In genomic region chr4:7034262-7035081, GRCh38 we compare ENCODE assay signal across 1 cellular context.
A peak's percentile ranks its signal among the peaks of the same experiment; 100 is the strongest.
TF ChIP-seq lines count a peak whose summit lies in the region.

No MANE protein-coding gene starts in this region.

TF ChIP-seq in HepG2, 621 proteins besides CTCF, POLR2A, EP300 and RAD21 (continued from another document and continues in another):
- no peak for TF ChIP-seq ATF7-NPFF (CRISPR knock-in tag; IDR thresholded peaks at IDR 0.05; ENCODE audit: low read depth)
- TF ChIP-seq, protein P1, sequence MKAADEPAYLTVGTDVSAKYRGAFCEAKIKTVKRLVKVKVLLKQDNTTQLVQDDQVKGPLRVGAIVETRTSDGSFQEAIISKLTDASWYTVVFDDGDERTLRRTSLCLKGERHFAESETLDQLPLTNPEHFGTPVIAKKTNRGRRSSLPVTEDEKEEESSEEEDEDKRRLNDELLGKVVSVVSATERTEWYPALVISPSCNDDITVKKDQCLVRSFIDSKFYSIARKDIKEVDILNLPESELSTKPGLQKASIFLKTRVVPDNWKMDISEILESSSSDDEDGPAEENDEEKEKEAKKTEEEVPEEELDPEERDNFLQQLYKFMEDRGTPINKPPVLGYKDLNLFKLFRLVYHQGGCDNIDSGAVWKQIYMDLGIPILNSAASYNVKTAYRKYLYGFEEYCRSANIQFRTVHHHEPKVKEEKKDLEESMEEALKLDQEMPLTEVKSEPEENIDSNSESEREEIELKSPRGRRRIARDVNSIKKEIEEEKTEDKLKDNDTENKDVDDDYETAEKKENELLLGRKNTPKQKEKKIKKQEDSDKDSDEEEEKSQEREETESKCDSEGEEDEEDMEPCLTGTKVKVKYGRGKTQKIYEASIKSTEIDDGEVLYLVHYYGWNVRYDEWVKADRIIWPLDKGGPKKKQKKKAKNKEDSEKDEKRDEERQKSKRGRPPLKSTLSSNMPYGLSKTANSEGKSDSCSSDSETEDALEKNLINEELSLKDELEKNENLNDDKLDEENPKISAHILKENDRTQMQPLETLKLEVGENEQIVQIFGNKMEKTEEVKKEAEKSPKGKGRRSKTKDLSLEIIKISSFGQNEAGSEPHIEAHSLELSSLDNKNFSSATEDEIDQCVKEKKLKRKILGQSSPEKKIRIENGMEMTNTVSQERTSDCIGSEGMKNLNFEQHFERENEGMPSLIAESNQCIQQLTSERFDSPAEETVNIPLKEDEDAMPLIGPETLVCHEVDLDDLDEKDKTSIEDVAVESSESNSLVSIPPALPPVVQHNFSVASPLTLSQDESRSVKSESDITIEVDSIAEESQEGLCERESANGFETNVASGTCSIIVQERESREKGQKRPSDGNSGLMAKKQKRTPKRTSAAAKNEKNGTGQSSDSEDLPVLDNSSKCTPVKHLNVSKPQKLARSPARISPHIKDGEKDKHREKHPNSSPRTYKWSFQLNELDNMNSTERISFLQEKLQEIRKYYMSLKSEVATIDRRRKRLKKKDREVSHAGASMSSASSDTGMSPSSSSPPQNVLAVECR (CRISPR knock-in tag; IDR thresholded peaks at IDR 0.05; ENCODE audit: borderline replicate concordance), result peak; percentile 78
- no peak for TF ChIP-seq SNAPC2 (CRISPR knock-in tag; IDR thresholded peaks at IDR 0.05)
- TF ChIP-seq, protein P2, sequence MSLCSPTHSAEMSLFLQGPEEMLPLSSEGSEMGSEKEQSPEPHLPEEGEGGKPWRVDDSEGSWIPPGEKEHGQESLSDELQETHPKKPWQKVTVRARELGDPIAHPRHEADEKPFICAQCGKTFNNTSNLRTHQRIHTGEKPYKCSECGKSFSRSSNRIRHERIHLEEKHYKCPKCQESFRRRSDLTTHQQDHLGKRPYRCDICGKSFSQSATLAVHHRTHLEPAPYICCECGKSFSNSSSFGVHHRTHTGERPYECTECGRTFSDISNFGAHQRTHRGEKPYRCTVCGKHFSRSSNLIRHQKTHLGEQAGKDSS (CRISPR knock-in tag; IDR thresholded peaks at IDR 0.05; ENCODE audit: borderline replicate concordance, low read depth), result peak; percentile 60; the same call in 1 of the 2 replicates
- TF ChIP-seq IKZF5 (CRISPR knock-in tag; IDR thresholded peaks at IDR 0.05), result peak; percentile 44; the same call in 1 of the 2 replicates
- TF ChIP-seq HES4 (CRISPR knock-in tag; IDR thresholded peaks at IDR 0.05; ENCODE audit: borderline replicate concordance), result peak; percentile 98
- no peak for TF ChIP-seq ZNF816 (CRISPR knock-in tag; IDR thresholded peaks at IDR 0.05; ENCODE audit: borderline replicate concordance)
- TF ChIP-seq MXI1 (IDR thresholded peaks at IDR 0.05; ENCODE audit: borderline replicate concordance, low read depth, low read length), result peak; percentile 71; the same call in 1 of the 3 replicates
- peak; percentile 64; the same call in 1 of the 2 replicates for TF ChIP-seq HDAC1 (CRISPR knock-in tag; IDR thresholded peaks at IDR 0.05)
- no peak for TF ChIP-seq HNRNPH1 (optimal IDR thresholded peaks at IDR 0.05; ENCODE audit: low read depth, low read length)
- 0 out of 2 replicates have a peak, but pooled peaks have one; percentile 25 for TF ChIP-seq ZNF629 (CRISPR knock-in tag; conservative IDR thresholded peaks at IDR 0.05)
- no peak for TF ChIP-seq ZNF496 (CRISPR knock-in tag; IDR thresholded peaks at IDR 0.05; ENCODE audit: insufficient replicate concordance)
- peak; percentile 30; the same call in 1 of the 2 replicates for TF ChIP-seq FOXO1 (CRISPR knock-in tag; IDR thresholded peaks at IDR 0.05)
- TF ChIP-seq ZBTB7A (CRISPR knock-in tag; IDR thresholded peaks at IDR 0.05), result peak; percentile 90; the same call in 1 of the 2 replicates
- TF ChIP-seq RXRB (CRISPR knock-in tag; IDR thresholded peaks at IDR 0.05; ENCODE audit: borderline replicate concordance), result peak; percentile 70; the same call in 1 of the 2 replicates
- TF ChIP-seq TCF7L2 (IDR thresholded peaks at IDR 0.05; ENCODE audit: low read depth, low read length), result no peak
- TF ChIP-seq TP53 (CRISPR knock-in tag; conservative IDR thresholded peaks at IDR 0.05), result 0 out of 2 replicates have a peak, but pooled peaks have one; percentile 48
- peak; percentile 69 for TF ChIP-seq KAT8 (CRISPR knock-in tag; IDR thresholded peaks at IDR 0.05)
- peak; percentile 57 to 71; a peak in 2 of 4 replicates for TF ChIP-seq HMGXB4 (CRISPR knock-in tag; IDR thresholded peaks at IDR 0.05; ENCODE audit: borderline replicate concordance in 1 of 2, low read depth in 1 of 2)
- TF ChIP-seq NFIB (CRISPR knock-in tag; IDR thresholded peaks at IDR 0.05; ENCODE audit: borderline replicate concordance), result peak; percentile 94; the same call in 1 of the 2 replicates
- peak; percentile 78 for TF ChIP-seq ZFP91 (CRISPR knock-in tag; IDR thresholded peaks at IDR 0.05; ENCODE audit: borderline replicate concordance)
- no peak for TF ChIP-seq GABPA (IDR thresholded peaks at IDR 0.05; ENCODE audit: low read depth, low read length)
- no peak for TF ChIP-seq GABPA (CRISPR knock-in tag; IDR thresholded peaks at IDR 0.05; ENCODE audit: low read depth)
- no peak for TF ChIP-seq ZNF639 (CRISPR knock-in tag; conservative IDR thresholded peaks at IDR 0.05)
- TF ChIP-seq, protein P3, sequence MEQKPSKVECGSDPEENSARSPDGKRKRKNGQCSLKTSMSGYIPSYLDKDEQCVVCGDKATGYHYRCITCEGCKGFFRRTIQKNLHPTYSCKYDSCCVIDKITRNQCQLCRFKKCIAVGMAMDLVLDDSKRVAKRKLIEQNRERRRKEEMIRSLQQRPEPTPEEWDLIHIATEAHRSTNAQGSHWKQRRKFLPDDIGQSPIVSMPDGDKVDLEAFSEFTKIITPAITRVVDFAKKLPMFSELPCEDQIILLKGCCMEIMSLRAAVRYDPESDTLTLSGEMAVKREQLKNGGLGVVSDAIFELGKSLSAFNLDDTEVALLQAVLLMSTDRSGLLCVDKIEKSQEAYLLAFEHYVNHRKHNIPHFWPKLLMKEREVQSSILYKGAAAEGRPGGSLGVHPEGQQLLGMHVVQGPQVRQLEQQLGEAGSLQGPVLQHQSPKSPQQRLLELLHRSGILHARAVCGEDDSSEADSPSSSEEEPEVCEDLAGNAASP (CRISPR knock-in tag; IDR thresholded peaks at IDR 0.05; ENCODE audit: borderline replicate concordance), result no peak
- no peak for TF ChIP-seq SUZ12 (IDR thresholded peaks at IDR 0.05; ENCODE audit: low read depth, low read length)
- peak; percentile 60 for TF ChIP-seq TAF15 (IDR thresholded peaks at IDR 0.05; ENCODE audit: low read depth, low read length, poor library complexity, severe bottlenecking)
- TF ChIP-seq ZNF234 (CRISPR knock-in tag; conservative IDR thresholded peaks at IDR 0.05), result no peak
- TF ChIP-seq, protein P4, sequence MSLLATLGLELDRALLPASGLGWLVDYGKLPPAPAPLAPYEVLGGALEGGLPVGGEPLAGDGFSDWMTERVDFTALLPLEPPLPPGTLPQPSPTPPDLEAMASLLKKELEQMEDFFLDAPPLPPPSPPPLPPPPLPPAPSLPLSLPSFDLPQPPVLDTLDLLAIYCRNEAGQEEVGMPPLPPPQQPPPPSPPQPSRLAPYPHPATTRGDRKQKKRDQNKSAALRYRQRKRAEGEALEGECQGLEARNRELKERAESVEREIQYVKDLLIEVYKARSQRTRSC (CRISPR knock-in tag; IDR thresholded peaks at IDR 0.05; ENCODE audit: low read depth), result no peak
- TF ChIP-seq ZNF441 (CRISPR knock-in tag; IDR thresholded peaks at IDR 0.05; ENCODE audit: borderline replicate concordance), result peak; percentile 87
- peak; percentile 64 for TF ChIP-seq ZNF205 (CRISPR knock-in tag; IDR thresholded peaks at IDR 0.05)
- 0 out of 2 replicates have a peak, but pooled peaks have one; percentile 45 for TF ChIP-seq ISL2 (CRISPR knock-in tag; IDR thresholded peaks at IDR 0.05)
- TF ChIP-seq JUND (CRISPR knock-in tag; IDR thresholded peaks at IDR 0.05), result peak; percentile 87
- TF ChIP-seq ZNF770 (CRISPR knock-in tag; IDR thresholded peaks at IDR 0.05), result no peak
- TF ChIP-seq RFX1 (IDR thresholded peaks at IDR 0.05), result peak; percentile 86
- TF ChIP-seq POLR2AphosphoS2 (IDR thresholded peaks at IDR 0.05; ENCODE audit: low read depth, low read length), result no peak
- TF ChIP-seq CENPX (CRISPR knock-in tag; IDR thresholded peaks at IDR 0.05), result no peak
- peak; percentile 59; the same call in 1 of the 2 replicates for TF ChIP-seq KDM2A (CRISPR knock-in tag; IDR thresholded peaks at IDR 0.05; ENCODE audit: borderline replicate concordance, low read depth)
- TF ChIP-seq KMT2A (CRISPR knock-in tag; IDR thresholded peaks at IDR 0.05), result 0 out of 2 replicates have a peak, but pooled peaks have one; percentile 39
- peak; percentile 99 for TF ChIP-seq ZNF563 (CRISPR knock-in tag; IDR thresholded peaks at IDR 0.05)
- TF ChIP-seq, protein P5, sequence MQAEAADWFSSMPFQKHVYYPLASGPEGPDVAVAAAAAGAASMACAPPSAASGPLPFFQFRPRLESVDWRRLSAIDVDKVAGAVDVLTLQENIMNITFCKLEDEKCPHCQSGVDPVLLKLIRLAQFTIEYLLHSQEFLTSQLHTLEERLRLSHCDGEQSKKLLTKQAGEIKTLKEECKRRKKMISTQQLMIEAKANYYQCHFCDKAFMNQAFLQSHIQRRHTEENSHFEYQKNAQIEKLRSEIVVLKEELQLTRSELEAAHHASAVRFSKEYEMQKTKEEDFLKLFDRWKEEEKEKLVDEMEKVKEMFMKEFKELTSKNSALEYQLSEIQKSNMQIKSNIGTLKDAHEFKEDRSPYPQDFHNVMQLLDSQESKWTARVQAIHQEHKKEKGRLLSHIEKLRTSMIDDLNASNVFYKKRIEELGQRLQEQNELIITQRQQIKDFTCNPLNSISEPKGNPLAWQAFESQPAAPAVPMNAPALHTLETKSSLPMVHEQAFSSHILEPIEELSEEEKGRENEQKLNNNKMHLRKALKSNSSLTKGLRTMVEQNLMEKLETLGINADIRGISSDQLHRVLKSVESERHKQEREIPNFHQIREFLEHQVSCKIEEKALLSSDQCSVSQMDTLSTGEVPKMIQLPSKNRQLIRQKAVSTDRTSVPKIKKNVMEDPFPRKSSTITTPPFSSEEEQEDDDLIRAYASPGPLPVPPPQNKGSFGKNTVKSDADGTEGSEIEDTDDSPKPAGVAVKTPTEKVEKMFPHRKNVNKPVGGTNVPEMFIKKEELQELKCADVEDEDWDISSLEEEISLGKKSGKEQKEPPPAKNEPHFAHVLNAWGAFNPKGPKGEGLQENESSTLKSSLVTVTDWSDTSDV (CRISPR knock-in tag; IDR thresholded peaks at IDR 0.05), result no peak
- no peak for TF ChIP-seq TEAD2 (CRISPR knock-in tag; IDR thresholded peaks at IDR 0.05)
- peak; percentile 32; the same call in 1 of the 2 replicates for TF ChIP-seq CREM (IDR thresholded peaks at IDR 0.05)
- TF ChIP-seq CREM (CRISPR knock-in tag; IDR thresholded peaks at IDR 0.05), result no peak
- TF ChIP-seq ZNF101 (CRISPR knock-in tag; IDR thresholded peaks at IDR 0.05; ENCODE audit: borderline replicate concordance, low read depth), result 0 out of 2 replicates have a peak, but pooled peaks have one; percentile 48
